In the genomic region with DNA sequence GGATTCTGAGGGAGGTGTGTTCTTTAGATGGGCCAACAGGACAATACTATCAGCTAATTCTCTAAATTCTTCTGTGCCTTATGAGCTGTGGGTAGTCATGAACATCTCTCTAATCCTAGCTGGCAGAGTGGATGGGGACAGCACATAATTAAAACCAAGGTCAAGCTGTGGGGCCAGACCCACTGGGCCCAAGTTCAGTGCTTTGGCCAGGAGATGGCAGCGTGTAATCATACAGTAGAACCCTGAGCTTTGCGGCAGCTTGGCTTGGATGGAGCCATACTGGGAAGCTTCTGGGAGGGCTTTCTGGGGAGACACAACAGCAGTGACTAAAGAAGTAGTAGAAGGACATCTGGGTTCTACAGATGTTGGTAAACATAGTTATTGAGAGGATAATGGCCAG, we compare ENCODE assay signal across 8 cellular contexts.
A peak's percentile ranks its signal among the peaks of the same experiment; 100 is the strongest.
DNase-seq lines count a peak whose midpoint lies in the region; FAIRE-seq and TF ChIP-seq lines count a peak whose summit lies in the region.

No MANE protein-coding gene starts in this region.

- no peak for FAIRE-seq in bronchial epithelial cell (lab: Jason Lieb, UNC)

- TF ChIP-seq POLR2A in sigmoid colon (IDR thresholded peaks at IDR 0.05): no peak

- TF ChIP-seq EP300 in sigmoid colon (IDR thresholded peaks at IDR 0.05): no peak

- DNase-seq in ELR (ENCODE audit: low read depth): peak; percentile 27
- peak; percentile 29 for DNase-seq in HT-29 (ENCODE audit: low spot score)
- DNase-seq in bronchial epithelial cell (ENCODE audit: low read depth): peak; percentile 46
- no peak for DNase-seq in retinal pigment epithelial cell (ENCODE audit: low read depth)
- DNase-seq in cortex of kidney (lab: John Stamatoyannopoulos, UW): no peak
- no peak for DNase-seq in NCI-H1694 (lab: John Stamatoyannopoulos, UW)
- no peak for DNase-seq in sigmoid colon
- no peak for DNase-seq in cerebellar nuclear complex (lab: John Stamatoyannopoulos, UW)

- no peaks in the 10 kb centered on the region for H3K27me3 ChIP-seq in bronchial epithelial cell (ENCODE audit: control insufficient read depth, insufficient read depth, low read length)
- H3K27me3 ChIP-seq in sigmoid colon: no peaks in the 10 kb centered on the region

- intact Hi-C loops in sigmoid colon (cut with DNase I): no loop called here

- no peaks in the 10 kb centered on the region for H3K4me1 ChIP-seq in sigmoid colon

- H3K36me3 ChIP-seq in bronchial epithelial cell (ENCODE audit: control insufficient read depth, insufficient read depth, low read length) (no peaks in the 10 kb centered on the region), sigmoid colon (no peaks in the 10 kb centered on the region)

- 70 to 85% methylated on average over 2 of the region's 2 CpGs for WGBS in sigmoid colon, 2 donors

- TF ChIP-seq CTCF in bronchial epithelial cell (IDR thresholded peaks at IDR 0.05; ENCODE audit: insufficient read depth, low read length, severe bottlenecking) (peak; percentile 80), retinal pigment epithelial cell (conservative IDR thresholded peaks at IDR 0.05; ENCODE audit: low read depth, low read length) (peak; percentile 63), sigmoid colon (IDR thresholded peaks at IDR 0.05) (no peak)

- H3K4me3 ChIP-seq in bronchial epithelial cell (ENCODE audit: low read depth, low read length) (no peak overlapping the region), retinal pigment epithelial cell (ENCODE audit: low read length) (no peak overlapping the region), sigmoid colon (no peak overlapping the region)

- no peak overlapping the region for H3K27ac ChIP-seq in sigmoid colon

- H3K9me3 ChIP-seq in sigmoid colon: no peaks in the 10 kb centered on the region

Comparison
In these comparisons a context has a peak if more than half of its experiments do, and no peak if none do; other contexts are left out.
1. DNase-seq: peak in ELR (single experiment), HT-29 (single experiment) and bronchial epithelial cell (single experiment); none in retinal pigment epithelial cell (single experiment), cortex of kidney (single experiment), NCI-H1694 (single experiment), sigmoid colon (single experiment) and cerebellar nuclear complex (0 of 2).
2. CTCF ChIP-seq: peak in bronchial epithelial cell (single experiment) and retinal pigment epithelial cell (single experiment); none in sigmoid colon (0 of 4).